12 cellular contexts compared by ENCODE assay signal in the genomic region with DNA sequence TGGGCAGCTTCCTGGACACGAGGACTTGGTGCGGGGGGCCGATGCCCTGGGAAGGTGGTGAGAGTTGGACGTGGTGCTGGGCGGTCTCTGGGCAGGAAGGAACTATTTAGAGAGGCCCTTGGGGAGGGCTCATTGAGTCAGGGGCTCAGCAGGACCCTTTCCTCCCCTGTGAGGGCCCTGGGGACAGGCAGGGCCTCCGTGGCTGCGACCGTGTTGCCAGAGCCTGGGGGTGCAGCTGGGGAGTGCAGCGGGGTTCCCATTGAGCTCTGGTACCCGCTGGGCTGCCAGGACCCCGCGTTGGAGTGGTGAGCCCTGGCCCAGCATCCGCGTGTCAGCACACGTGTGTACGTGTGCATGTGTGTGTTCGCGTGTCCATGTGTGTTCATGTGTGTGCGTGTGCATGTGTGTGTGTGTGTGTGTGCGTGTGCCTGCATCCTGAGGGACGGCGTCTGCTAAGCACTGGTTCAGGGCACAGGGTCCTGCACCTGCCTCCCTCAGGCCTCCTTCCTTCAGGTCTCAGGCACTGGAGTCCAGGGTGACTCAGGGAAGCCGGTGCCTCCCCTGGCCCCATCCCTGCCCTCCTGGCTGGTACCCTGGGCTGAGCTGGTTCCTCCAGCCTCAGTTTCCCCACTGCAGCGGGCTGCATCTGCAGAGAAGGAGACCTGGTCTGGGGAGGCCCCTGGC. TPM values are rescaled to one million over a fixed set of nuclear protein-coding genes. Genes with fewer than 3 reads are reported as not detected.
DNase-seq lines count a peak whose midpoint lies in the region; ATAC-seq lines count a peak whose summit lies in the region.
"Had no signal": no experiment of that assay in that cellular context is flagged by ENCODE, and none has a peak within 500 bp of the region (broad histone marks: within the 10 kb centered on the region; RNA-seq: fewer than 3 reads in every experiment).

No MANE protein-coding gene starts in this region.

- H3K9me3 ChIP-seq in HUES48 (ENCODE audit: control insufficient read depth, insufficient read depth, low read length) = no peaks in the 10 kb centered on the region
- H3K9me3 ChIP-seq: breast epithelium had no signal

- DNase-seq in activated CD8-positive, alpha-beta memory T cell treated with anti-CD3 and anti-CD28 coated beads, Interleukin-2, amount 10 ng/mL, durations not matched to agents 7 days and 5 days = no peak
- DNase-seq in activated CD8-positive, alpha-beta memory T cell treated with anti-CD3 and anti-CD28 coated beads, Interleukin-2, amount 50 U/mL, for 4 hours = no peak
- DNase-seq in activated naive CD8-positive, alpha-beta T cell treated with anti-CD3 and anti-CD28 coated beads for 36 hours = no peak
- DNase-seq in retina = peak; percentile 56
- DNase-seq in pons (ENCODE audit: low spot score) = no peak
- DNase-seq: NCI-H2107 had no signal

- peaks cover 5% of the 10 kb centered on the region for H3K4me1 ChIP-seq in HUES48 (ENCODE audit: control insufficient read depth, insufficient read depth, low read length)

- H3K27ac Mint-ChIP-seq in activated CD8-positive, alpha-beta memory T cell treated with anti-CD3 and anti-CD28 coated beads, Interleukin-2, amount 10 ng/mL, durations not matched to agents 7 days and 5 days = peak overlapping the region; percentile 81
- H3K27ac Mint-ChIP-seq in activated naive CD8-positive, alpha-beta T cell treated with anti-CD3 and anti-CD28 coated beads for 36 hours = peak overlapping the region; percentile 89

- peak overlapping the region; percentile 87 for H3K27ac ChIP-seq in HUES48 (ENCODE audit: low read depth, low read length)
- H3K27ac ChIP-seq: breast epithelium, Peyer's patch had no signal

- H3K36me3 ChIP-seq in HUES48 (ENCODE audit: control insufficient read depth, insufficient read depth, low read length) = no peaks in the 10 kb centered on the region
- H3K36me3 ChIP-seq: breast epithelium, Peyer's patch had no signal

- no peak for ATAC-seq in activated CD8-positive, alpha-beta memory T cell treated with anti-CD3 and anti-CD28 coated beads, Interleukin-2, amount 10 ng/mL, durations not matched to agents 7 days and 5 days
- ATAC-seq in HG02798 (IDR thresholded peaks at IDR 0.05; ENCODE audit: poor library complexity, unreplicated experiment) (no peak), GM19324 (IDR thresholded peaks at IDR 0.05; ENCODE audit: low FRiP score, unreplicated experiment) (no peak)

- peaks cover 66% of the 10 kb centered on the region for H3K27me3 ChIP-seq in HUES48 (ENCODE audit: control insufficient read depth, insufficient read depth, low read length)

- no peak overlapping the region for H3K9ac ChIP-seq in HUES48 (ENCODE audit: low read depth, low read length)

- peaks cover 45% of the 10 kb centered on the region for H3K4me1 Mint-ChIP-seq in activated CD8-positive, alpha-beta memory T cell treated with anti-CD3 and anti-CD28 coated beads, Interleukin-2, amount 10 ng/mL, durations not matched to agents 7 days and 5 days
- H3K4me1 Mint-ChIP-seq in activated naive CD8-positive, alpha-beta T cell treated with anti-CD3 and anti-CD28 coated beads for 36 hours = peaks cover 42% of the 10 kb centered on the region

- peaks cover 2% of the 10 kb centered on the region for H3K36me3 Mint-ChIP-seq in activated CD8-positive, alpha-beta memory T cell treated with anti-CD3 and anti-CD28 coated beads, Interleukin-2, amount 10 ng/mL, durations not matched to agents 7 days and 5 days
- H3K36me3 Mint-ChIP-seq in activated naive CD8-positive, alpha-beta T cell treated with anti-CD3 and anti-CD28 coated beads for 36 hours = peaks cover 23% of the 10 kb centered on the region

- H3K9me3 Mint-ChIP-seq in activated CD8-positive, alpha-beta memory T cell treated with anti-CD3 and anti-CD28 coated beads, Interleukin-2, amount 10 ng/mL, durations not matched to agents 7 days and 5 days (ENCODE audit: low read depth) = no peaks in the 10 kb centered on the region
- H3K9me3 Mint-ChIP-seq in activated naive CD8-positive, alpha-beta T cell treated with anti-CD3 and anti-CD28 coated beads for 36 hours = no peaks in the 10 kb centered on the region

- CTCF ChIA-PET in activated CD8-positive, alpha-beta memory T cell treated with anti-CD3 and anti-CD28 coated beads, Interleukin-2, amount 10 ng/mL, durations not matched to agents 7 days and 5 days (lab: Charles Lee) = interaction anchor here (0.7 to 7.5 kb wide), 27 partner anchors 10 to 442 kb away, joined by 3 to 93 read pairs (median 5); partner anchors contain the start of genes ISG15 and PERM1

- peaks cover 7% of the 10 kb centered on the region for H3K27me3 Mint-ChIP-seq in activated CD8-positive, alpha-beta memory T cell treated with anti-CD3 and anti-CD28 coated beads, Interleukin-2, amount 10 ng/mL, durations not matched to agents 7 days and 5 days
- H3K27me3 Mint-ChIP-seq in activated naive CD8-positive, alpha-beta T cell treated with anti-CD3 and anti-CD28 coated beads for 36 hours = peaks cover 14% of the 10 kb centered on the region

- no peak overlapping the region for H3K4me3 ChIP-seq in HUES48 (ENCODE audit: low read depth, low read length)

- H3K4me3 Mint-ChIP-seq in activated CD8-positive, alpha-beta memory T cell treated with anti-CD3 and anti-CD28 coated beads, Interleukin-2, amount 10 ng/mL, durations not matched to agents 7 days and 5 days = peak overlapping the region; percentile 70
- peak overlapping the region; percentile 91 for H3K4me3 Mint-ChIP-seq in activated naive CD8-positive, alpha-beta T cell treated with anti-CD3 and anti-CD28 coated beads for 36 hours

RNA-seq across cellular contexts. Expression of gene RNF223, which starts 10.7 kb away (rescaled TPM):
- not detected for total RNA-seq in activated CD8-positive, alpha-beta memory T cell treated with anti-CD3 and anti-CD28 coated beads, Interleukin-2, amount 10 ng/mL, durations not matched to agents 7 days and 5 days
- total RNA-seq in activated naive CD8-positive, alpha-beta T cell treated with anti-CD3 and anti-CD28 coated beads for 36 hours = not detected
- total RNA-seq: endothelial cell of umbilical vein had no signal

RNA-seq across cellular contexts. Expression of gene AGRN, which starts 43.5 kb away (rescaled TPM):
- 10 to 100 TPM; 29.3 to 32.8 TPM for total RNA-seq in activated CD8-positive, alpha-beta memory T cell treated with anti-CD3 and anti-CD28 coated beads, Interleukin-2, amount 10 ng/mL, durations not matched to agents 7 days and 5 days
- total RNA-seq in activated naive CD8-positive, alpha-beta T cell treated with anti-CD3 and anti-CD28 coated beads for 36 hours = 10 to 100 TPM; 30.4 to 30.5 TPM

RNA-seq across cellular contexts. Expression of gene ISG15, which starts 50.1 kb away (rescaled TPM):
- total RNA-seq in activated CD8-positive, alpha-beta memory T cell treated with anti-CD3 and anti-CD28 coated beads, Interleukin-2, amount 10 ng/mL, durations not matched to agents 7 days and 5 days = 100 to 1,000 TPM; 432 to 986 TPM
- total RNA-seq in activated naive CD8-positive, alpha-beta T cell treated with anti-CD3 and anti-CD28 coated beads for 36 hours = 10 to 100 TPM; 71.7 to 78.4 TPM

RNA-seq across cellular contexts. Expression of gene C1orf159, which starts 52.5 kb away (rescaled TPM):
- total RNA-seq in activated CD8-positive, alpha-beta memory T cell treated with anti-CD3 and anti-CD28 coated beads, Interleukin-2, amount 10 ng/mL, durations not matched to agents 7 days and 5 days = 10 to 100 TPM; 22.9 to 23.6 TPM
- total RNA-seq in activated naive CD8-positive, alpha-beta T cell treated with anti-CD3 and anti-CD28 coated beads for 36 hours = 10 to 100 TPM; 18.9 to 19.0 TPM

Comparison
In these comparisons a context has a peak if more than half of its experiments do, and no peak if none do; other contexts are left out.
1. RNA of gene ISG15, which starts 50.1 kb away (total RNA-seq): 432 to 986 TPM in activated CD8-positive, alpha-beta memory T cell treated with anti-CD3 and anti-CD28 coated beads, Interleukin-2, amount 10 ng/mL, durations not matched to agents 7 days and 5 days; 71.7 to 78.4 TPM in activated naive CD8-positive, alpha-beta T cell treated with anti-CD3 and anti-CD28 coated beads for 36 hours; every median in the first group is over 4 times any median in the second.